ENCODE assay signal across 21 cellular contexts in the genomic region with DNA sequence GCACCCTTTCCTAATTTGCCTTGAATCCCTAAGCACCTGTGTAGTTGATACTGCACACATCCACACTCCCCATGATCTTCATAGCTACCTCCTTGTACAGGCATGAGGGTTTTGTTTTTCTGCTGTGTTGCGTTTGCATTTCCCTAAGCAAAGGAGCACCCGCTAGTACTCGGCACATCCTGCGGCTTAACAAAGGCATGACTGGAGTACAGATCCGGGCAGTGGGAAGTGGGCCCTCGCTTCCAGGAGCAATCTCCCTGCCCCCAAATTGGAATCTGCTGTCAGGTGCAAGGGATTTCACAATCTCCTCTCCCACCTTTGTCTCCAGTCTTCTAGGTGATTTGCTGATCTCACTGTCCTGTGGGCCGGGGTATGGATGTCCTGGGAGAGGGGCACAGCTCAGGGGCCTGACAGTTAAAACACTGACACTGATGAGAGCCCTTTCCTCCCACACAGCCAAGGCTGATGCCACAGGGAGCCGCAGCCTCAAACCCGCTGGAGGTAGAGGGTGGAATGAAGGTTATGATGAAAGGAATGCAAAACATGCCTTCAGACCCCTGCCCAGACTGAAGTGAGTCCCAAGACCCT.
DNase-seq lines count a peak whose midpoint lies in the region; ATAC-seq and TF ChIP-seq lines count a peak whose summit lies in the region.
"Had no signal": no experiment of that assay in that cellular context is flagged by ENCODE, and none has a peak within 500 bp of the region (broad histone marks: within the 10 kb centered on the region; RNA-seq: fewer than 3 reads in every experiment).

No MANE protein-coding gene starts in this region.

- H4K5ac ChIP-seq in mesendoderm (ENCODE audit: low read length), result no peak overlapping the region

- CTCF ChIA-PET in HEK293 (lab: Yijun Ruan, JAX), result interaction anchor here (0.6 kb wide), 1 partner anchor 1720 kb away, joined by 3 read pairs; no protein-coding TSS in a partner anchor

- H3K9me3 Mint-ChIP-seq in glutamatergic neuron (ENCODE audit: unreplicated experiment), result no peaks in the 10 kb centered on the region
- H3K9me3 Mint-ChIP-seq: CD8-positive, alpha-beta T cell had no signal

- H2BK15ac ChIP-seq in mesendoderm (replicated peaks; ENCODE audit: low read depth), result no peak overlapping the region

- no peak overlapping the region for H3K9ac ChIP-seq in BLaER1 treated with 17β-estradiol and CSF1 and Interleukin-3, amounts not matched to agents 10 nM and 100 nM
- H3K9ac ChIP-seq in mesendoderm (ENCODE audit: low read length), result no peak overlapping the region
- H3K9ac ChIP-seq: KMS-11 had no signal

- TF ChIP-seq CTCF in HEK293 (tag by site-specific recombination; IDR thresholded peaks at IDR 0.05) (no peak), glutamatergic neuron (IDR thresholded peaks at IDR 0.05; ENCODE audit: partially characterized antibody, unreplicated experiment) (no peak)

- H3K27me3 Mint-ChIP-seq in glutamatergic neuron (ENCODE audit: unreplicated experiment), result peaks cover 3% of the 10 kb centered on the region

- TF ChIP-seq POLR2A in erythroblast (IDR thresholded peaks at IDR 0.05; ENCODE audit: low read length), result no peak

- no peak overlapping the region for H3K4ac ChIP-seq in mesendoderm (ENCODE audit: low read depth, low read length)

- H3K4me2 ChIP-seq in BLaER1 treated with 17β-estradiol and CSF1 and Interleukin-3, amounts not matched to agents 10 nM and 100 nM, result peak overlapping the region; percentile 7 to 86 (median 63); a peak in 19 of 22 replicates
- H3K4me2 ChIP-seq in mesendoderm (ENCODE audit: low read length), result no peak overlapping the region
- H3K4me2 ChIP-seq: A549, KMS-11 had no signal

- no peak for DNase-seq in glutamatergic neuron
- peak; percentile 49 for DNase-seq in mesendoderm
- DNase-seq in NCI-H226, result no peak
- DNase-seq in DMS 273 (lab: John Stamatoyannopoulos, UW; ENCODE audit: unreplicated experiment), result no peak
- DNase-seq in erythroblast (lab: John Stamatoyannopoulos, UW), result no peak
- DNase-seq: CD8-positive, alpha-beta T cell; DMS79; NCI-H1417; NCI-H187; NCI-H2227 treated with DMSO at 0.1 percent for 48 hours; NCI-H524; NCI-H82; OCI-M1; Right ventricle myocardium superior had no signal

- H3K56ac ChIP-seq in mesendoderm (ENCODE audit: low read length), result no peak overlapping the region

- no peaks in the 10 kb centered on the region for H4K20me1 ChIP-seq in BLaER1 treated with 17β-estradiol and CSF1 and Interleukin-3, amounts not matched to agents 10 nM and 100 nM

- no peak overlapping the region for H3K4me3 ChIP-seq in BLaER1 treated with 17β-estradiol and CSF1 and Interleukin-3, amounts not matched to agents 10 nM and 100 nM
- H3K4me3 ChIP-seq in HEK293 (ENCODE audit: low read depth, low read length) (no peak overlapping the region), mesendoderm (ENCODE audit: low read length) (no peak overlapping the region)
- H3K4me3 ChIP-seq: A549, SK-N-MC had no signal

- H4K8ac ChIP-seq in mesendoderm (ENCODE audit: low read depth, low read length), result no peak overlapping the region

- no peak for ATAC-seq in HG02840 (IDR thresholded peaks at IDR 0.05; ENCODE audit: low FRiP score, unreplicated experiment)
- ATAC-seq: A549; CD8-positive, alpha-beta T cell; HCT116 had no signal

- H3K4me1 Mint-ChIP-seq in glutamatergic neuron (ENCODE audit: low read depth, unreplicated experiment), result peaks cover 12% of the 10 kb centered on the region

- no peak overlapping the region for H2AK5ac ChIP-seq in mesendoderm (ENCODE audit: low read length)

- H3K36me3 ChIP-seq in BLaER1 treated with 17β-estradiol and CSF1 and Interleukin-3, amounts not matched to agents 10 nM and 100 nM, result peaks cover 0 to 22% (median 0%) of the 10 kb centered on the region in 11 experiments; a peak in 3 of 22 replicates
- no peaks in the 10 kb centered on the region for H3K36me3 ChIP-seq in HEK293 (ENCODE audit: control insufficient read depth in 2 of 2, insufficient read depth in 1 of 2, low read length in 2 of 2)
- H3K36me3 ChIP-seq in mesendoderm (ENCODE audit: control insufficient read depth, insufficient read depth, low read length), result no peaks in the 10 kb centered on the region

- peaks cover 73 to 95% (median 83%) of the 10 kb centered on the region in 10 experiments for H3K4me1 ChIP-seq in BLaER1 treated with 17β-estradiol and CSF1 and Interleukin-3, amounts not matched to agents 10 nM and 100 nM
- H3K4me1 ChIP-seq in HEK293 (ENCODE audit: control insufficient read depth, insufficient read depth, low read length) (peaks cover 28% of the 10 kb centered on the region), mesendoderm (ENCODE audit: control insufficient read depth, low read depth, low read length) (peaks cover 2% of the 10 kb centered on the region)
- H3K4me1 ChIP-seq: A549 had no signal

- no peaks in the 10 kb centered on the region for H3K36me3 Mint-ChIP-seq in glutamatergic neuron (ENCODE audit: unreplicated experiment)
- H3K36me3 Mint-ChIP-seq: CD8-positive, alpha-beta T cell had no signal

- WGBS in mesendoderm (ENCODE audit: extremely low coverage, insufficient coverage, low lambda C conversion rate), result no CpG with 5 or more reads among the region's 9 CpGs

- H3K27ac ChIP-seq in BLaER1 treated with 17β-estradiol and CSF1 and Interleukin-3, amounts not matched to agents 10 nM and 100 nM, result peak overlapping the region in 9 of 11 experiments; percentile 11 to 82 (median 26); a peak in 12 of 22 replicates
- H3K27ac ChIP-seq in HEK293 (ENCODE audit: extremely low read depth, low read depth, low read length) (no peak overlapping the region), mesendoderm (ENCODE audit: low read depth, low read length) (no peak overlapping the region)
- H3K27ac ChIP-seq: A549, KMS-11, SK-N-MC had no signal

- H3K23ac ChIP-seq in mesendoderm (ENCODE audit: low read length), result no peak overlapping the region

- peak overlapping the region; percentile 9 for H3K27ac Mint-ChIP-seq in glutamatergic neuron (ENCODE audit: unreplicated experiment)
- H3K27ac Mint-ChIP-seq: CD8-positive, alpha-beta T cell had no signal

- no peak overlapping the region for H3K18ac ChIP-seq in mesendoderm (ENCODE audit: low read length)

- H3K79me2 ChIP-seq in mesendoderm (ENCODE audit: control insufficient read depth, insufficient read depth, low read length), result no peaks in the 10 kb centered on the region

- no peak overlapping the region for H3K4me3 Mint-ChIP-seq in glutamatergic neuron (ENCODE audit: unreplicated experiment)
- H3K4me3 Mint-ChIP-seq: CD8-positive, alpha-beta T cell had no signal

- H3K79me1 ChIP-seq in mesendoderm (ENCODE audit: low read length), result no peaks in the 10 kb centered on the region

- H3K27me3 ChIP-seq in BLaER1 treated with 17β-estradiol and CSF1 and Interleukin-3, amounts not matched to agents 10 nM and 100 nM, result no peaks in the 10 kb centered on the region
- no peaks in the 10 kb centered on the region for H3K27me3 ChIP-seq in mesendoderm (ENCODE audit: insufficient read depth, low read length, poor library complexity)

- H2BK120ac ChIP-seq in mesendoderm (ENCODE audit: low read depth, low read length), result no peak overlapping the region

- POLR2A ChIA-PET in HEK293 (lab: Yijun Ruan, JAX), result no interaction called here

- H2BK5ac ChIP-seq in mesendoderm (ENCODE audit: low read length), result no peak overlapping the region

- 0 out of 22 replicates have a peak, but pooled peaks cover 0 to 5% (median 0%) of the 10 kb centered on the region in 11 experiments for H3K9me3 ChIP-seq in BLaER1 treated with 17β-estradiol and CSF1 and Interleukin-3, amounts not matched to agents 10 nM and 100 nM (replicated peaks in 1 of 11)
- no peaks in the 10 kb centered on the region for H3K9me3 ChIP-seq in HEK293 (ENCODE audit: control insufficient read depth, insufficient read depth, low read depth, low read length)
- H3K9me3 ChIP-seq: A549 had no signal

TF ChIP-seq in HEK293, 187 proteins besides CTCF, POLR2A, EP300 and RAD21 (continues in another document):
- TF ChIP-seq ZFHX2 (tag by site-specific recombination; conservative IDR thresholded peaks at IDR 0.05), result 0 out of 2 replicates have a peak, but pooled peaks have one; percentile 8
- TF ChIP-seq ZNF280D (tag by site-specific recombination; IDR thresholded peaks at IDR 0.05), result no peak

Comparison
In these comparisons a context has a peak if more than half of its experiments do, and no peak if none do; other contexts are left out.
1. H3K27ac ChIP-seq: peak in BLaER1 treated with 17β-estradiol and CSF1 and Interleukin-3, amounts not matched to agents 10 nM and 100 nM (9 of 11); none in HEK293 (single experiment) and mesendoderm (single experiment).